18 cellular contexts compared by ENCODE assay signal in genomic region chr3:135368781-135369180, GRCh38.
"Had no signal": no experiment of that assay in that cellular context is flagged by ENCODE, and none has a peak within 500 bp of the region (broad histone marks: within the 10 kb centered on the region; RNA-seq: fewer than 3 reads in every experiment).

No MANE protein-coding gene starts in this region.

- H3K27ac ChIP-seq: coronary artery, dorsolateral prefrontal cortex, esophagus squamous epithelium, gastrocnemius medialis, heart right ventricle, hepatocyte, left lung, lower lobe of right lung had no signal

- H3K4me3 ChIP-seq: coronary artery, dorsolateral prefrontal cortex, esophagus squamous epithelium, gastrocnemius medialis, heart right ventricle, hepatocyte, left lung, lower lobe of right lung, mucosa of descending colon had no signal

- DNase-seq: dermis blood vessel endothelial cell; dorsolateral prefrontal cortex; effector CD4-positive, alpha-beta T cell; effector memory CD4-positive, alpha-beta T cell; esophagus squamous epithelium; foreskin fibroblast; foreskin melanocyte; gastrocnemius medialis; glutamatergic neuron; heart right ventricle; left cardiac atrium; left lung; left ventricle myocardium superior; lower lobe of right lung; mesenchymal stem cell; mucosa of descending colon had no signal

- H3K9me3 ChIP-seq: esophagus squamous epithelium, gastrocnemius medialis, heart right ventricle, left lung, lower lobe of right lung, mucosa of descending colon had no signal

- H3K4me1 ChIP-seq: esophagus squamous epithelium, gastrocnemius medialis, heart right ventricle, left lung, lower lobe of right lung had no signal

- H3K36me3 ChIP-seq: esophagus squamous epithelium, gastrocnemius medialis, heart right ventricle, left lung, lower lobe of right lung had no signal

- H3K27me3 ChIP-seq: esophagus squamous epithelium, gastrocnemius medialis, hepatocyte, left lung had no signal
